1 cellular context compared by ENCODE assay signal in the genomic region with DNA sequence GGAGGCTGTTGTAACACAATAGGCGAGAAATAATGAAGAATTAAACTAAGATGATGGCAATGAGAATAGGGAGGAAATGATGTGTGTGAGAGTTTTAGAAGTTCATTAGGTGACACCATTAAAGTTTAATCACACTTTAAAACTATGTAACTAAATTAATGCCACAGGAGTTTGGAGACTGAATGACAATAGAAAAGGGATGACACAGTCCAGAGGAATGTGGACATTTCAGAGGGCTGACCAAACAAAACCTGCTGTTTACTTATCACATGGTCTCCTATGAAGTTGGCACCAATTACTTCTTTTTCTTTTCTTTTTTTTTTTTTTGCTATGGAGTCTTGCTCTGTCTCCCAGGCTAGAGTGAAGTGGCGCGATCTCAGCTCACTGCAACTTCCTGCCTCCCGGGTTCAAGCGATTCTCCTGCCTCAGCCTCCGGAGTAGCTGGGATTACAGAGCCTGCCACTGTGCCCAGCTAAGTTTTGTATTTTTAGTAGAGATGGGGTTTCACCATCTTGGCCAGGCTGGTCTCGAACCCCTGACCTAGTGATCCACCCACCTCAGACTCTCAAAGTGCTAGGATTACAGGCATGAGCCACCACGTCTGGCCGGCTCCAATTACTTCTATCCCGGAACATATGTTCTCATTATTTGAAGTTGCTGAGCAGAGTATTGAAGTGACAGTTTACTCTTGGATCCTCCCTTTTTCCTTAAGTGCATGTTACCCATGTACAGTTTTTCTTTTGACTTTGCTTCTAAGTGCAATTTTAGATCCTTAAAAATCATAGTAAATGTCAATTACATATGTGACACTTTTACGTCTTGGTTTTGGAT.
TF ChIP-seq lines count a peak whose summit lies in the region.

No MANE protein-coding gene starts in this region.

TF ChIP-seq in GM12878, 131 proteins besides CTCF, POLR2A, EP300 and RAD21 (continued from another document):
- TF ChIP-seq, protein P1, sequence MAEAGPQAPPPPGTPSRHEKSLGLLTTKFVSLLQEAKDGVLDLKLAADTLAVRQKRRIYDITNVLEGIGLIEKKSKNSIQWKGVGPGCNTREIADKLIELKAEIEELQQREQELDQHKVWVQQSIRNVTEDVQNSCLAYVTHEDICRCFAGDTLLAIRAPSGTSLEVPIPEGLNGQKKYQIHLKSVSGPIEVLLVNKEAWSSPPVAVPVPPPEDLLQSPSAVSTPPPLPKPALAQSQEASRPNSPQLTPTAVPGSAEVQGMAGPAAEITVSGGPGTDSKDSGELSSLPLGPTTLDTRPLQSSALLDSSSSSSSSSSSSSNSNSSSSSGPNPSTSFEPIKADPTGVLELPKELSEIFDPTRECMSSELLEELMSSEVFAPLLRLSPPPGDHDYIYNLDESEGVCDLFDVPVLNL (IDR thresholded peaks at IDR 0.05; ENCODE audit: low read depth, low read length), result no peak
- TF ChIP-seq KLF5 (IDR thresholded peaks at IDR 0.05; ENCODE audit: partially characterized antibody) (no peak), LARP7 (IDR thresholded peaks at IDR 0.05) (no peak), KAT2A (conservative IDR thresholded peaks at IDR 0.05; ENCODE audit: control insufficient read depth, low read depth, low read length) (no peak), CREM (IDR thresholded peaks at IDR 0.05; ENCODE audit: low read depth) (no peak)
